9 cellular contexts compared by ENCODE assay signal in the genomic region with DNA sequence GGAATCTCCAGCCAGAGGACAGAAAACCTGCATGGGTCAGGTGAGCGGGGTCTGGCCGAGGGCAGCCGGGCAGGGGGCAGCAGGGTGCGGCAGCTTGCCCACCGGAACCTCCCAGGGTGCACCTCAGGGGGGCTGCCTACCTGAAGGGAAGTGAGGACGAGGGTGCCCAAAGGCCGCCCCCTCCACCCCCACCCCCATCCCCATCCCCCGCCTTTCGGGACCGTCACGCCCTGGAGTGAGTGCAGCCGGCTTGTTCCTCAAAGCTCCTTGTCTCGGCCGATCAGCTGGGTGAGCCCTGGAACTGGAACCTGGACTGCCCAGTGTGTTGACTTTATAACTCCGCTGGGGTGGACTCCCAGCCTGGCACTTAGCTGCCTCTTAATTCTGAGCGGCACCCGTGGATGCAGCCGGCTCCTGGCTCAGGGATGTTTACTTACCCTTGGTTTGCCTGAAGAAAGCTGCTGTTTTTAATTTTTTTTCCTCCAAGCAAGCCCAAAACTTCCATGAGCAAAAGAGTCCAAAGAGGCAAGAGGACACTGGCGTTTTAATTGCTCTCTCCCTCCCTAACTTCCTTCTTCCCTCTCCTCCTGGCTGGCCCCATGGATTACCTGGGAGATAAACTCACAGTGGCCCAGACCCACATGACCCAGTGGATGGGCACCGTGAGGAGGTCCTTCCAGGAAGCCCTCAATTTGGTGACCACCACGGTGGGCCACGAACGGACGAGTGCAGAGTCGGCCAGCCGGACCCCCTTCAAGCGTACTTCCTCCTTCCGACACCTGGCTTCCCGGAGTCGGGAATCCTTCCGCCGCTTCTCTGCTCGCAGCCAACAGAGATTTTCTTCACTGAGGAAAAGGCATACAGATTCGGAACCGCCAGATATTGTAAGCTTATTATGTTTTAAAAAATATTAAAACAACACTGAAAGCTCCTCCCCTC.
DNase-seq lines count a peak whose midpoint lies in the region; ATAC-seq, FAIRE-seq and TF ChIP-seq lines count a peak whose summit lies in the region.
"Had no signal": no experiment of that assay in that cellular context is flagged by ENCODE, and none has a peak within 500 bp of the region (broad histone marks: within the 10 kb centered on the region; RNA-seq: fewer than 3 reads in every experiment).

No MANE protein-coding gene starts in this region.

- peaks cover 15% of the 10 kb centered on the region for H3K4me1 ChIP-seq in CD8-positive, alpha-beta T cell (ENCODE audit: insufficient read depth, low read length)
- H3K4me1 ChIP-seq in mucosa of descending colon (ENCODE audit: low read depth), result peaks cover 36% of the 10 kb centered on the region

- no peaks in the 10 kb centered on the region for H3K9me3 ChIP-seq in CD8-positive, alpha-beta T cell (ENCODE audit: low read length)
- no peaks in the 10 kb centered on the region for H3K9me3 ChIP-seq in mucosa of descending colon

- intact Hi-C loops in CD8-positive, alpha-beta T cell (cut with DNase I, micrococcal nuclease), result loop anchor here (1.0 to 5.0 kb wide), 4 partner anchors 50 to 160 kb away; a partner anchor contains a TSS
- intact Hi-C loops in mucosa of descending colon (cut with DNase I, micrococcal nuclease), result no loop called here

- H3K4me3 ChIP-seq in CD8-positive, alpha-beta T cell (ENCODE audit: low read depth, low read length), result peak overlapping the region; percentile 66
- H3K4me3 ChIP-seq in mucosa of descending colon, result no peak overlapping the region

- POLR2A ChIA-PET in CD8-positive, alpha-beta T cell (lab: Charles Lee), result interaction anchor here (1.1 to 3.1 kb wide), 3 partner anchors 34 to 43 kb away, joined by 3 to 22 read pairs (median 5); no protein-coding TSS in a partner anchor

- CTCF ChIA-PET in CD8-positive, alpha-beta T cell (lab: Charles Lee), result interaction anchor here (0.7 to 4.9 kb wide), 18 partner anchors 10 to 173 kb away, joined by 3 to 34 read pairs (median 8); no protein-coding TSS in a partner anchor

- H3K27ac ChIP-seq in CD8-positive, alpha-beta T cell (ENCODE audit: low read depth, low read length), result peak overlapping the region; percentile 10

- no peak for TF ChIP-seq CTCF in CD8-positive, alpha-beta T cell (IDR thresholded peaks at IDR 0.05)
- peak; percentile 24 for TF ChIP-seq CTCF in mucosa of descending colon (IDR thresholded peaks at IDR 0.05)

- H3K27ac Mint-ChIP-seq in CD8-positive, alpha-beta T cell, result peak overlapping the region; percentile 72
- peak overlapping the region in 1 of 2 donors; percentile 80 for H3K27ac Mint-ChIP-seq in effector memory CD8-positive, alpha-beta T cell

- no peak for FAIRE-seq in urothelium cell line (lab: Jason Lieb, UNC)
- FAIRE-seq: islet of Langerhans had no signal

- H3K27me3 ChIP-seq in CD8-positive, alpha-beta T cell (ENCODE audit: insufficient read depth, low read length), result no peaks in the 10 kb centered on the region

- H3K9me3 Mint-ChIP-seq in CD8-positive, alpha-beta T cell, result no peaks in the 10 kb centered on the region
- H3K9me3 Mint-ChIP-seq in effector memory CD8-positive, alpha-beta T cell, result no peaks in the 10 kb centered on the region

- no peaks in the 10 kb centered on the region for H3K36me3 Mint-ChIP-seq in CD8-positive, alpha-beta T cell
- no peaks in the 10 kb centered on the region for H3K36me3 Mint-ChIP-seq in effector memory CD8-positive, alpha-beta T cell (ENCODE audit: insufficient read depth)

- no peak for DNase-seq in CD8-positive, alpha-beta T cell
- DNase-seq in NAMALWA (ENCODE audit: low spot score) (peak; percentile 9), mucosa of descending colon (peak; percentile 71 to 78 (median 77)), urothelium cell line (ENCODE audit: low spot score) (peak; percentile 77), NCI-H1105 (lab: John Stamatoyannopoulos, UW) (no peak)
- no peak for DNase-seq in effector memory CD8-positive, alpha-beta T cell
- DNase-seq in activated effector memory CD4-positive, alpha-beta T cell treated with anti-CD3 and anti-CD28 coated beads, Interleukin-2, amount 50 U/mL, for 16 hours, result no peak

- no peaks in the 10 kb centered on the region for H3K36me3 ChIP-seq in CD8-positive, alpha-beta T cell (ENCODE audit: insufficient read depth, low read length)
- H3K36me3 ChIP-seq in mucosa of descending colon (ENCODE audit: low read depth), result no peaks in the 10 kb centered on the region

- peak; percentile 30 for ATAC-seq in CD8-positive, alpha-beta T cell
- no peak for ATAC-seq in effector memory CD8-positive, alpha-beta T cell (replicated peaks)
- ATAC-seq in mucosa of descending colon, result peak; percentile 64
- ATAC-seq in HG02610 (IDR thresholded peaks at IDR 0.05; ENCODE audit: unreplicated experiment), result no peak

- H3K27me3 Mint-ChIP-seq in CD8-positive, alpha-beta T cell (ENCODE audit: low read depth), result no peaks in the 10 kb centered on the region
- H3K27me3 Mint-ChIP-seq in effector memory CD8-positive, alpha-beta T cell, result no peaks in the 10 kb centered on the region

- H3K4me1 Mint-ChIP-seq in CD8-positive, alpha-beta T cell (ENCODE audit: low read depth), result peaks cover 40% of the 10 kb centered on the region
- peaks cover 16 to 19% of the 10 kb centered on the region in 2 donors for H3K4me1 Mint-ChIP-seq in effector memory CD8-positive, alpha-beta T cell (ENCODE audit: low read depth in 2 of 2)

- H3K4me3 Mint-ChIP-seq in CD8-positive, alpha-beta T cell, result peak overlapping the region; percentile 88
- H3K4me3 Mint-ChIP-seq in effector memory CD8-positive, alpha-beta T cell, result peak overlapping the region; percentile 77 to 79

Comparison
In these comparisons a context has a peak if more than half of its experiments do, and no peak if none do; other contexts are left out.
1. ATAC-seq: peak in CD8-positive, alpha-beta T cell (single experiment) and mucosa of descending colon (single experiment); none in effector memory CD8-positive, alpha-beta T cell (single experiment) and HG02610 (single experiment).
2. DNase-seq: peak in NAMALWA (single experiment), mucosa of descending colon (3 of 3) and urothelium cell line (single experiment); none in CD8-positive, alpha-beta T cell (0 of 7), effector memory CD8-positive, alpha-beta T cell (0 of 3), NCI-H1105 (single experiment) and activated effector memory CD4-positive, alpha-beta T cell treated with anti-CD3 and anti-CD28 coated beads, Interleukin-2, amount 50 U/mL, for 16 hours (single experiment).
3. intact Hi-C loops: an anchor here in CD8-positive, alpha-beta T cell (1.0 to 5.0 kb wide); none called in mucosa of descending colon.